23 cellular contexts compared by ENCODE assay signal in genomic region chr19:18368504-18369222, GRCh38. TPM values are rescaled to one million over a fixed set of nuclear protein-coding genes. Genes with fewer than 3 reads are reported as not detected.
DNase-seq lines count a peak whose midpoint lies in the region; ATAC-seq, FAIRE-seq and TF ChIP-seq lines count a peak whose summit lies in the region.
"Had no signal": no experiment of that assay in that cellular context is flagged by ENCODE, and none has a peak within 500 bp of the region (broad histone marks: within the 10 kb centered on the region; RNA-seq: fewer than 3 reads in every experiment).

No MANE protein-coding gene starts in this region.

- DNase-seq in cardiac muscle cell (ENCODE audit: low read depth in 1 of 2, low spot score in 1 of 2) (no peak), right cardiac atrium (no peak), K562 (ENCODE audit: extremely low read depth in 1 of 4, low spot score in 3 of 4) (peak in 2 of 4 experiments; percentile 23 to 48), mesenchymal stem cell (no peak), upper lobe of right lung (no peak), GM12891 (ENCODE audit: insufficient read length, low spot score) (no peak)
- DNase-seq: activated CD4-positive, alpha-beta T cell treated with anti-CD3 and anti-CD28 coated beads for 4 hours; activated CD8-positive, alpha-beta memory T cell treated with anti-CD3 and anti-CD28 coated beads, Interleukin-2, amount 50 U/mL, for 4 hours; activated gamma-delta T cell; amniotic stem cell; CD4-positive, alpha-beta memory T cell; naive thymus-derived CD4-positive, alpha-beta T cell; NCI-H187 treated with DMSO at 0.1 percent for 48 hours; NCI-H510A treated with DMSO at 0.1 percent for 48 hours; stimulated activated naive CD4-positive, alpha-beta T cell; T1000 had no signal

- H3K14ac ChIP-seq in mesenchymal stem cell (ENCODE audit: low read length in 2 of 2): no peak overlapping the region

- peak overlapping the region; percentile 99 for H2AK5ac ChIP-seq in mesenchymal stem cell (ENCODE audit: low read length, severe bottlenecking)

- intact Hi-C loops in right cardiac atrium (cut with DNase I) (no loop called here), K562 (cut with micrococcal nuclease) (no loop called here), upper lobe of right lung (cut with DNase I) (no loop called here)

- POLR2A ChIA-PET in K562 (lab: Yijun Ruan, JAX): interaction anchor here (0.6 to 13.9 kb wide), 7 partner anchors 9 to 89 kb away, joined by 3 to 207 read pairs (median 3); partner anchors contain the start of gene GDF15

- H2BK12ac ChIP-seq in mesenchymal stem cell (ENCODE audit: low read length in 2 of 2): peak overlapping the region; percentile 98 to 99

- peak overlapping the region; percentile 84 for H2BK15ac ChIP-seq in mesenchymal stem cell (ENCODE audit: low read depth, poor library complexity, severe bottlenecking)

- H2BK120ac ChIP-seq in mesenchymal stem cell (ENCODE audit: low read depth, low read length): peak overlapping the region; percentile 86

- H3K9me3 ChIP-seq in cardiac muscle cell (ENCODE audit: low read depth) (no peaks in the 10 kb centered on the region), right cardiac atrium (ENCODE audit: control insufficient read depth, low read length) (no peaks in the 10 kb centered on the region), K562 (replicated peaks; ENCODE audit: control insufficient read depth, insufficient read depth, low read depth, low read length) (no peaks in the 10 kb centered on the region), mesenchymal stem cell (ENCODE audit: control insufficient read depth, low read length) (no peaks in the 10 kb centered on the region), upper lobe of right lung (no peaks in the 10 kb centered on the region)
- H3K9me3 ChIP-seq: tibial nerve had no signal

- in situ Hi-C loops in K562 (cut with MboI): no loop called here

- no peaks in the 10 kb centered on the region for H3K36me3 ChIP-seq in cardiac muscle cell
- H3K36me3 ChIP-seq in K562 (ENCODE audit: control insufficient read depth, insufficient read depth, low read length): peaks cover 40% of the 10 kb centered on the region; the same call in 2 of the 3 replicates
- H3K36me3 ChIP-seq in mesenchymal stem cell (ENCODE audit: control insufficient read depth in 1 of 2, insufficient read depth in 2 of 2, low read depth in 1 of 2, low read length in 2 of 2): peaks cover 8 to 17% of the 10 kb centered on the region in 2 experiments
- peaks cover under 1% of the 10 kb centered on the region for H3K36me3 ChIP-seq in upper lobe of right lung

- H3K9ac ChIP-seq in K562 (ENCODE audit: insufficient read depth in 1 of 2, low read depth in 2 of 2, low read length in 2 of 2): peak overlapping the region; percentile 10 to 85; a peak in 3 of 4 replicates
- H3K9ac ChIP-seq in mesenchymal stem cell (ENCODE audit: low read length): no peak overlapping the region

- ATAC-seq in right cardiac atrium (no peak), K562 (no peak), upper lobe of right lung (peak; percentile 46), HG03457 (IDR thresholded peaks at IDR 0.05; ENCODE audit: unreplicated experiment) (no peak), GM18870 (IDR thresholded peaks at IDR 0.05; ENCODE audit: unreplicated experiment) (no peak)
- ATAC-seq: naive thymus-derived CD4-positive, alpha-beta T cell had no signal

- H2AFZ ChIP-seq in K562 (ENCODE audit: low read depth, low read length): no peak overlapping the region
- no peak overlapping the region for H2AFZ ChIP-seq in mesenchymal stem cell (ENCODE audit: low read depth, low read length)

- CTCF ChIA-PET in K562 (lab: Yijun Ruan, JAX; ENCODE audit: low intra/inter-chr PET ratio): no interaction called here

- H3K27ac ChIP-seq in cardiac muscle cell (peak overlapping the region; percentile 71), right cardiac atrium (ENCODE audit: low read length) (no peak overlapping the region), K562 (ENCODE audit: extremely low read depth, low read depth, low read length) (peak overlapping the region; percentile 73; the same call in 2 of the 3 replicates), mesenchymal stem cell (ENCODE audit: low read length, poor library complexity, severe bottlenecking) (peak overlapping the region; percentile 25), upper lobe of right lung (peak overlapping the region; percentile 45)
- H3K27ac ChIP-seq: SK-N-MC, tibial nerve had no signal

- H3K9me1 ChIP-seq in K562 (ENCODE audit: control insufficient read depth, insufficient read depth, low read length): no peaks in the 10 kb centered on the region

- no peak overlapping the region for H3K4me3 ChIP-seq in cardiac muscle cell
- no peak overlapping the region for H3K4me3 ChIP-seq in right cardiac atrium (ENCODE audit: low read length)
- H3K4me3 ChIP-seq in K562: no peak overlapping the region
- no peak overlapping the region for H3K4me3 ChIP-seq in mesenchymal stem cell (ENCODE audit: insufficient read depth in 1 of 2, low read depth in 1 of 2, low read length in 2 of 2)
- H3K4me3 ChIP-seq in upper lobe of right lung: no peak overlapping the region
- H3K4me3 ChIP-seq: SK-N-MC, tibial nerve had no signal

- H4K91ac ChIP-seq in mesenchymal stem cell (ENCODE audit: low read length): peak overlapping the region; percentile 94

- H4K20me1 ChIP-seq in K562 (replicated peaks; ENCODE audit: control insufficient read depth, insufficient read depth, low read length): no peaks in the 10 kb centered on the region

- no peak for FAIRE-seq in K562 (lab: Jason Lieb, UNC)
- FAIRE-seq in GM12891 (lab: Jason Lieb, UNC): no peak
- FAIRE-seq: A204.1 had no signal

- TF ChIP-seq CTCF in cardiac muscle cell (IDR thresholded peaks at IDR 0.05; ENCODE audit: low read depth, low read length) (no peak), K562 (IDR thresholded peaks at IDR 0.05 in 2 of 3, conservative IDR thresholded peaks at IDR 0.05 in 1 of 3; ENCODE audit: insufficient read depth in 2 of 3, low read depth in 1 of 3, low read length in 3 of 3) (no peak), upper lobe of right lung (IDR thresholded peaks at IDR 0.05) (no peak)

- peaks cover 10% of the 10 kb centered on the region; the same call in 2 of the 3 replicates for H3K79me2 ChIP-seq in K562 (ENCODE audit: control insufficient read depth, insufficient read depth, low read length)

- H3K18ac ChIP-seq in mesenchymal stem cell (ENCODE audit: low read depth in 1 of 2, low read length in 2 of 2): peak overlapping the region; percentile 31 to 81

- no TSS peak for BruUV-seq in K562 (replicated peaks; lab: Mats Ljungman, UMichigan)

- no peak for TF ChIP-seq RAD21 in K562 (CRISPR knock-in tag; conservative IDR thresholded peaks at IDR 0.05 in 1 of 2, IDR thresholded peaks at IDR 0.05 in 1 of 2)

- H3K4me2 ChIP-seq in K562 (ENCODE audit: insufficient read depth, low read length) (no peak overlapping the region), mesenchymal stem cell (ENCODE audit: low read length, poor library complexity, severe bottlenecking) (no peak overlapping the region)

- WGBS in right cardiac atrium: 87% methylated on average over 15 of the region's 15 CpGs
- 58% methylated on average over 10 of the region's 15 CpGs for WGBS in K562 (ENCODE audit: insufficient coverage, low coverage, missing lambda C conversion rate)
- WGBS in mesenchymal stem cell: 82% methylated on average over 15 of the region's 15 CpGs

- peak overlapping the region; percentile 54 for H2BK5ac ChIP-seq in mesenchymal stem cell (ENCODE audit: low read depth, low read length, poor library complexity, severe bottlenecking)

- peaks cover 7% of the 10 kb centered on the region for H3K79me1 ChIP-seq in mesenchymal stem cell (replicated peaks; ENCODE audit: low read length, poor library complexity, severe bottlenecking)

- H3K23ac ChIP-seq in mesenchymal stem cell (ENCODE audit: low read length in 2 of 2): no peak overlapping the region

- peak overlapping the region; percentile 83 to 95 for H3K4ac ChIP-seq in mesenchymal stem cell (ENCODE audit: low read depth in 1 of 2, low read length in 2 of 2)

- no peaks in the 10 kb centered on the region for H3K27me3 ChIP-seq in cardiac muscle cell
- no peaks in the 10 kb centered on the region for H3K27me3 ChIP-seq in right cardiac atrium (ENCODE audit: control insufficient read depth, insufficient read depth)
- no peaks in the 10 kb centered on the region for H3K27me3 ChIP-seq in K562 (ENCODE audit: control insufficient read depth in 2 of 2, insufficient read depth in 2 of 2, low read length in 2 of 2)
- H3K27me3 ChIP-seq in mesenchymal stem cell (ENCODE audit: control insufficient read depth in 1 of 2, insufficient read depth in 1 of 2, low read length in 2 of 2): no peaks in the 10 kb centered on the region
- no peaks in the 10 kb centered on the region for H3K27me3 ChIP-seq in upper lobe of right lung
- H3K27me3 ChIP-seq: tibial nerve had no signal

- H3K4me1 ChIP-seq in cardiac muscle cell (ENCODE audit: low read depth): peaks cover 9% of the 10 kb centered on the region
- no peaks in the 10 kb centered on the region for H3K4me1 ChIP-seq in right cardiac atrium (ENCODE audit: control insufficient read depth, insufficient read depth, low read length)
- H3K4me1 ChIP-seq in K562 (replicated peaks in 1 of 2; ENCODE audit: control insufficient read depth in 2 of 2, insufficient read depth in 2 of 2, low read length in 2 of 2): peaks cover 63 to 75% of the 10 kb centered on the region in 2 experiments
- peaks cover 27% of the 10 kb centered on the region for H3K4me1 ChIP-seq in mesenchymal stem cell (ENCODE audit: control insufficient read depth, insufficient read depth, low read depth, low read length)
- H3K4me1 ChIP-seq in upper lobe of right lung: peaks cover 32% of the 10 kb centered on the region

- peak overlapping the region; percentile 92 for H4K8ac ChIP-seq in mesenchymal stem cell (ENCODE audit: low read length)

- TF ChIP-seq POLR2A in K562 (conservative IDR thresholded peaks at IDR 0.05) (no peak), GM12891 (IDR thresholded peaks at IDR 0.05; ENCODE audit: low read depth, low read length) (no peak)

- TF ChIP-seq EP300 in K562 (IDR thresholded peaks at IDR 0.05; ENCODE audit: low read length): no peak

RNA-seq across cellular contexts. Expression of gene GDF15, which starts 17.3 kb away (rescaled TPM):
- total RNA-seq in cardiac muscle cell (2.9 and 10.0 TPM in 2 replicates), right cardiac atrium (under 1 TPM in 3 of 4 donors, not detected in 1; 0.50 to 0.60 (median 0.53) TPM), K562 (2014; rRNA removed) (78.0 and 82.4 TPM in 2 replicates), K562 (2014; rRNA removed; fragmentation: Illumina TruSeq; extraction: Trizol) (7.3 TPM in 2 replicates), K562 (2015; rRNA removed; fragmentation: Illumina TruSeq; extraction: Trizol) (10.1 and 11.0 TPM in 2 replicates), K562 (2021) (69.8 and 74.5 TPM in 2 replicates), upper lobe of right lung (105 TPM)
- polyA plus RNA-seq in cardiac muscle cell (2.4 and 8.2 TPM in 2 replicates), right cardiac atrium (0.25 TPM), K562 (2011; rRNA removed) (12.5 TPM in 2 replicates), K562 (2014; fragmentation: Illumina TruSeq; extraction: Trizol) (19.3 and 47.1 TPM in 2 replicates), K562 (2014; fragmentation: Nextera tagmentation; extraction: Ambion mirVana) (1 to 10 TPM; 2.3 to 2.9 TPM), K562 (2014; rRNA removed) (57.2 and 67.4 TPM in 2 replicates)
- total RNA-seq in K562 (2011; cell fraction: chromatin; rRNA removed; ENCODE audit: low replicate concordance): 25.1 and 116 TPM in 2 replicates
- total RNA-seq in K562 (2011; cell fraction: nucleolus; rRNA removed): 214 and 262 TPM in 2 replicates
- total RNA-seq in K562 (2011; cell fraction: nucleoplasm; rRNA removed): 94.6 and 109 TPM in 2 replicates
- polyA plus RNA-seq in K562 (2011; cell fraction: cytosol; rRNA removed): 31.8 and 127 TPM in 2 replicates
- polyA plus RNA-seq in K562 (2011; cell fraction: nucleus; rRNA removed): 21.6 and 59.4 TPM in 2 replicates
- 50.1 and 369 TPM in 2 replicates for polyA plus RNA-seq in K562 (2012)
- polyA minus RNA-seq in K562 (2011; rRNA and poly(A)+ RNA removed): 2.4 and 5.6 TPM in 2 replicates
- 31.8 and 32.2 TPM in 2 replicates for polyA minus RNA-seq in K562 (2011; cell fraction: cytosol; rRNA and poly(A)+ RNA removed)
- polyA minus RNA-seq in K562 (2011; cell fraction: nucleus; rRNA and poly(A)+ RNA removed): 18.5 and 24.2 TPM in 2 replicates
- polyA plus RNA-seq in mesenchymal stem cell (2013, experiment 1 of 2): 355 TPM
- polyA plus RNA-seq in mesenchymal stem cell (2013, experiment 2 of 2): 348 TPM
- 4.9 TPM for polyA plus RNA-seq in GM12891 (2012; ENCODE audit: low read depth, missing spikeins)
- polyA plus RNA-seq: CD4-positive, alpha-beta memory T cell; IgD-negative memory B cell; naive thymus-derived CD4-positive, alpha-beta T cell had no signal

RNA-seq across cellular contexts. Expression of gene PGPEP1, which starts 28.3 kb away (rescaled TPM):
- total RNA-seq in cardiac muscle cell (19.6 and 19.7 TPM in 2 replicates), right cardiac atrium (10 to 100 TPM; 31.3 to 42.0 (median 35.0) TPM), K562 (2014; rRNA removed) (29.5 and 33.8 TPM in 2 replicates), K562 (2014; rRNA removed; fragmentation: Illumina TruSeq; extraction: Trizol) (32.2 and 33.5 TPM in 2 replicates), K562 (2015; rRNA removed; fragmentation: Illumina TruSeq; extraction: Trizol) (37.3 and 38.5 TPM in 2 replicates), K562 (2021) (61.7 and 69.6 TPM in 2 replicates), upper lobe of right lung (40.8 TPM)
- polyA plus RNA-seq in cardiac muscle cell (12.9 and 14.0 TPM in 2 replicates), right cardiac atrium (17.4 TPM), K562 (2011; rRNA removed) (37.8 and 43.0 TPM in 2 replicates), K562 (2014; fragmentation: Illumina TruSeq; extraction: Trizol) (36.1 and 36.4 TPM in 2 replicates), K562 (2014; fragmentation: Nextera tagmentation; extraction: Ambion mirVana) (10 to 100 TPM in 1 of 2 experiments, 1 to 10 TPM in 1; 10.0 to 13.4 TPM), K562 (2014; rRNA removed) (32.1 and 33.5 TPM in 2 replicates)
- total RNA-seq in K562 (2011; cell fraction: chromatin; rRNA removed; ENCODE audit: low replicate concordance): 44.2 and 152 TPM in 2 replicates
- 93.0 and 102 TPM in 2 replicates for total RNA-seq in K562 (2011; cell fraction: nucleolus; rRNA removed)
- 67.2 and 79.3 TPM in 2 replicates for total RNA-seq in K562 (2011; cell fraction: nucleoplasm; rRNA removed)
- 33.8 and 35.3 TPM in 2 replicates for polyA plus RNA-seq in K562 (2011; cell fraction: cytosol; rRNA removed)
- polyA plus RNA-seq in K562 (2011; cell fraction: nucleus; rRNA removed): 40.8 and 54.8 TPM in 2 replicates
- polyA plus RNA-seq in K562 (2012): 28.3 and 41.7 TPM in 2 replicates
- polyA minus RNA-seq in K562 (2011; rRNA and poly(A)+ RNA removed): 49.2 and 73.9 TPM in 2 replicates
- 39.5 and 43.2 TPM in 2 replicates for polyA minus RNA-seq in K562 (2011; cell fraction: cytosol; rRNA and poly(A)+ RNA removed)
- 33.0 and 37.7 TPM in 2 replicates for polyA minus RNA-seq in K562 (2011; cell fraction: nucleus; rRNA and poly(A)+ RNA removed)
- 69.3 TPM for polyA plus RNA-seq in mesenchymal stem cell (2013, experiment 1 of 2)
- 64.4 TPM for polyA plus RNA-seq in mesenchymal stem cell (2013, experiment 2 of 2)
- polyA plus RNA-seq in GM12891 (2012; ENCODE audit: low read depth, missing spikeins): 22.1 TPM

RNA-seq across cellular contexts. Expression of gene LRRC25, which starts 28.8 kb away (rescaled TPM):
- total RNA-seq in cardiac muscle cell (0.04 TPM in 1 of 2 replicates, not detected in the other), right cardiac atrium (1 to 10 TPM; 3.1 to 4.3 (median 3.7) TPM), K562 (2014; rRNA removed) (0.18 and 0.29 TPM in 2 replicates), K562 (2014; rRNA removed; fragmentation: Illumina TruSeq; extraction: Trizol) (0.07 TPM in 1 of 2 replicates, not detected in the other), K562 (2015; rRNA removed; fragmentation: Illumina TruSeq; extraction: Trizol) (0.30 and 0.36 TPM in 2 replicates), K562 (2021) (0.09 and 0.22 TPM in 2 replicates), upper lobe of right lung (22.7 TPM)
- polyA plus RNA-seq in cardiac muscle cell (not detected in 2 replicates), right cardiac atrium (1.5 TPM), K562 (2011; rRNA removed) (0.10 and 0.42 TPM in 2 replicates), K562 (2014; fragmentation: Illumina TruSeq; extraction: Trizol) (0.10 and 0.25 TPM in 2 replicates), K562 (2014; fragmentation: Nextera tagmentation; extraction: Ambion mirVana) (not detected), K562 (2014; rRNA removed) (0.08 TPM in 1 of 2 replicates, not detected in the other)
- total RNA-seq in K562 (2011; cell fraction: chromatin; rRNA removed; ENCODE audit: low replicate concordance): 0.25 TPM in 1 of 2 replicates, not detected in the other
- 0.39 and 0.50 TPM in 2 replicates for total RNA-seq in K562 (2011; cell fraction: nucleolus; rRNA removed)
- 0.22 TPM in 1 of 2 replicates, not detected in the other for total RNA-seq in K562 (2011; cell fraction: nucleoplasm; rRNA removed)
- 0.31 and 0.41 TPM in 2 replicates for polyA plus RNA-seq in K562 (2011; cell fraction: cytosol; rRNA removed)
- polyA plus RNA-seq in K562 (2011; cell fraction: nucleus; rRNA removed): 0.20 and 0.53 TPM in 2 replicates
- 0.33 and 1.1 TPM in 2 replicates for polyA plus RNA-seq in K562 (2012)
- 0.11 and 0.18 TPM in 2 replicates for polyA minus RNA-seq in K562 (2011; rRNA and poly(A)+ RNA removed)
- polyA minus RNA-seq in K562 (2011; cell fraction: cytosol; rRNA and poly(A)+ RNA removed): 0.57 and 1.1 TPM in 2 replicates
- polyA minus RNA-seq in K562 (2011; cell fraction: nucleus; rRNA and poly(A)+ RNA removed): 0.13 and 0.67 TPM in 2 replicates
- 1.0 TPM for polyA plus RNA-seq in mesenchymal stem cell (2013, experiment 1 of 2)
- polyA plus RNA-seq in mesenchymal stem cell (2013, experiment 2 of 2): 1.1 TPM
- polyA plus RNA-seq in GM12891 (2012; ENCODE audit: low read depth, missing spikeins): 2.0 TPM
- total RNA-seq: pulmonary artery endothelial cell had no signal

RNA-seq across cellular contexts. Expression of gene LSM4, which starts 45.8 kb away (rescaled TPM):
- total RNA-seq in cardiac muscle cell (446 and 493 TPM in 2 replicates), right cardiac atrium (10 to 100 TPM; 55.6 to 77.2 (median 64.8) TPM), K562 (2014; rRNA removed) (763 and 822 TPM in 2 replicates), K562 (2014; rRNA removed; fragmentation: Illumina TruSeq; extraction: Trizol) (202 and 208 TPM in 2 replicates), K562 (2015; rRNA removed; fragmentation: Illumina TruSeq; extraction: Trizol) (273 and 275 TPM in 2 replicates), K562 (2021) (362 and 385 TPM in 2 replicates), upper lobe of right lung (76.9 TPM)
- polyA plus RNA-seq in cardiac muscle cell (418 and 422 TPM in 2 replicates), right cardiac atrium (131 TPM), K562 (2011; rRNA removed) (188 and 201 TPM in 2 replicates), K562 (2014; fragmentation: Illumina TruSeq; extraction: Trizol) (126 and 203 TPM in 2 replicates), K562 (2014; fragmentation: Nextera tagmentation; extraction: Ambion mirVana) (10 to 100 TPM; 11.9 to 29.7 TPM), K562 (2014; rRNA removed) (674 and 746 TPM in 2 replicates)
- 34.5 and 96.0 TPM in 2 replicates for total RNA-seq in K562 (2011; cell fraction: chromatin; rRNA removed; ENCODE audit: low replicate concordance)
- 110 and 120 TPM in 2 replicates for total RNA-seq in K562 (2011; cell fraction: nucleolus; rRNA removed)
- total RNA-seq in K562 (2011; cell fraction: nucleoplasm; rRNA removed): 70.1 and 74.1 TPM in 2 replicates
- 294 and 432 TPM in 2 replicates for polyA plus RNA-seq in K562 (2011; cell fraction: cytosol; rRNA removed)
- polyA plus RNA-seq in K562 (2011; cell fraction: nucleus; rRNA removed): 206 and 249 TPM in 2 replicates
- polyA plus RNA-seq in K562 (2012): 245 and 279 TPM in 2 replicates
- polyA minus RNA-seq in K562 (2011; rRNA and poly(A)+ RNA removed): 38.4 and 39.9 TPM in 2 replicates
- 64.5 and 67.5 TPM in 2 replicates for polyA minus RNA-seq in K562 (2011; cell fraction: cytosol; rRNA and poly(A)+ RNA removed)
- polyA minus RNA-seq in K562 (2011; cell fraction: nucleus; rRNA and poly(A)+ RNA removed): 48.1 and 57.9 TPM in 2 replicates
- 97.6 TPM for polyA plus RNA-seq in mesenchymal stem cell (2013, experiment 1 of 2)
- polyA plus RNA-seq in mesenchymal stem cell (2013, experiment 2 of 2): 98.6 TPM
- polyA plus RNA-seq in GM12891 (2012; ENCODE audit: low read depth, missing spikeins): 202 TPM

RNA-seq across cellular contexts. Expression of gene SSBP4, which starts 50.5 kb away (rescaled TPM):
- total RNA-seq in cardiac muscle cell: 154 and 180 TPM in 2 replicates
- 151 and 175 TPM in 2 replicates for polyA plus RNA-seq in cardiac muscle cell
- total RNA-seq in right cardiac atrium: 10 to 100 TPM; 32.7 to 40.0 (median 37.8) TPM
- polyA plus RNA-seq in right cardiac atrium: 36.2 TPM
- 28.5 and 141 TPM in 2 replicates for total RNA-seq in K562 (2011; cell fraction: chromatin; rRNA removed; ENCODE audit: low replicate concordance)
- total RNA-seq in K562 (2011; cell fraction: nucleolus; rRNA removed): 209 and 228 TPM in 2 replicates
- 68.6 and 76.2 TPM in 2 replicates for total RNA-seq in K562 (2011; cell fraction: nucleoplasm; rRNA removed)
- 125 and 188 TPM in 2 replicates for total RNA-seq in K562 (2014; rRNA removed)
- total RNA-seq in K562 (2014; rRNA removed; fragmentation: Illumina TruSeq; extraction: Trizol): 21.2 and 21.4 TPM in 2 replicates
- 72.3 and 76.3 TPM in 2 replicates for total RNA-seq in K562 (2015; rRNA removed; fragmentation: Illumina TruSeq; extraction: Trizol)
- 189 TPM in 2 replicates for total RNA-seq in K562 (2021)
- 20.1 and 25.9 TPM in 2 replicates for polyA plus RNA-seq in K562 (2011; rRNA removed)
- 25.4 and 118 TPM in 2 replicates for polyA plus RNA-seq in K562 (2011; cell fraction: cytosol; rRNA removed)
- polyA plus RNA-seq in K562 (2011; cell fraction: nucleus; rRNA removed): 134 and 296 TPM in 2 replicates
- polyA plus RNA-seq in K562 (2012): 81.3 and 110 TPM in 2 replicates
- polyA plus RNA-seq in K562 (2014; fragmentation: Illumina TruSeq; extraction: Trizol): 39.0 and 114 TPM in 2 replicates
- 1 to 10 TPM; 1.1 to 1.9 TPM for polyA plus RNA-seq in K562 (2014; fragmentation: Nextera tagmentation; extraction: Ambion mirVana)
- polyA plus RNA-seq in K562 (2014; rRNA removed): 119 and 133 TPM in 2 replicates
- 3.6 and 7.0 TPM in 2 replicates for polyA minus RNA-seq in K562 (2011; rRNA and poly(A)+ RNA removed)
- polyA minus RNA-seq in K562 (2011; cell fraction: cytosol; rRNA and poly(A)+ RNA removed): 37.3 and 43.8 TPM in 2 replicates
- 85.0 and 105 TPM in 2 replicates for polyA minus RNA-seq in K562 (2011; cell fraction: nucleus; rRNA and poly(A)+ RNA removed)
- 88.5 TPM for polyA plus RNA-seq in mesenchymal stem cell (2013, experiment 1 of 2)
- 97.4 TPM for polyA plus RNA-seq in mesenchymal stem cell (2013, experiment 2 of 2)
- total RNA-seq in upper lobe of right lung: 57.3 TPM
- polyA plus RNA-seq in GM12891 (2012; ENCODE audit: low read depth, missing spikeins): 60.3 TPM
